In the genomic region with DNA sequence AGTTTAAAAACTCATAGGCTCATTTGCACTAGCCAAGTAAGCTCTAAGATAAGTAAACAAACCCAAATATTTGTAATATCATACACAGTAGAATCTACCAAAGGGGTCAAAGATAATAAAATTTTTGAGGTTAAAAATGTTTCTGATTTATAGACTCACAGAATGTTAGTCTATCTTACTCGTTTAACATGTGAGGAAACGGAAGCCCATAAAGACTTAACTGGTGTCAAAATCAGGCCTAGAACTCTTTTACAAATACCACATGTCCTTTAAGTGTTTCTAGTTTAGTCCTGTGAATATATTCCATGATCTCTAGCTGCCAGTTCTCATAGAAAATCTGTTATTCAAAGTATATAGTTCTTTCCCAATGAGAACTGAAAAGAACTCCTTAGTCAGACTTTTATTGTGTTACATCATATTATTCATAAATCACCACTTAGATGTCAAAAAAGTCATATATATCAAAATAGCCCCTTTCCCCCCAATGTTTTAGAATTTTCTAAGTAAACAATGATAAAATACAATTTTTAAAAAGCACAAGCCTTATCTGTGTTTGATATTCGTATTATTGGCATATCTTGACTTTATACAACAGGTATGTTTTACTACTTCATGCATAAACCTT, we compare ENCODE assay signal across 1 cellular context.
TF ChIP-seq lines count a peak whose summit lies in the region.

No MANE protein-coding gene starts in this region.

TF ChIP-seq in SK-N-SH treated with all-trans-retinoic acid at 6 μM for 48 hours, 23 proteins besides CTCF, POLR2A, EP300 and RAD21:
- TF ChIP-seq ESRRG (CRISPR knock-in tag; IDR thresholded peaks at IDR 0.05) = no peak
- no peak for TF ChIP-seq ZFP3 (CRISPR knock-in tag; IDR thresholded peaks at IDR 0.05)
- TF ChIP-seq RARB (CRISPR knock-in tag; IDR thresholded peaks at IDR 0.05) = no peak
- no peak for TF ChIP-seq GLIS3 (CRISPR knock-in tag; IDR thresholded peaks at IDR 0.05)
- TF ChIP-seq OSR1 (CRISPR knock-in tag; IDR thresholded peaks at IDR 0.05) = no peak
- no peak for TF ChIP-seq ZNF70 (CRISPR knock-in tag; IDR thresholded peaks at IDR 0.05)
- TF ChIP-seq ISL1 (CRISPR knock-in tag; IDR thresholded peaks at IDR 0.05) = no peak
- no peak for TF ChIP-seq CSDC2 (CRISPR knock-in tag; IDR thresholded peaks at IDR 0.05)
- no peak for TF ChIP-seq PPARA (CRISPR knock-in tag; IDR thresholded peaks at IDR 0.05; ENCODE audit: borderline replicate concordance)
- no peak for TF ChIP-seq TCF4 (CRISPR knock-in tag; IDR thresholded peaks at IDR 0.05; ENCODE audit: borderline replicate concordance)
- TF ChIP-seq BACH2 (CRISPR knock-in tag; IDR thresholded peaks at IDR 0.05; ENCODE audit: borderline replicate concordance) = no peak
- TF ChIP-seq, protein P1, sequence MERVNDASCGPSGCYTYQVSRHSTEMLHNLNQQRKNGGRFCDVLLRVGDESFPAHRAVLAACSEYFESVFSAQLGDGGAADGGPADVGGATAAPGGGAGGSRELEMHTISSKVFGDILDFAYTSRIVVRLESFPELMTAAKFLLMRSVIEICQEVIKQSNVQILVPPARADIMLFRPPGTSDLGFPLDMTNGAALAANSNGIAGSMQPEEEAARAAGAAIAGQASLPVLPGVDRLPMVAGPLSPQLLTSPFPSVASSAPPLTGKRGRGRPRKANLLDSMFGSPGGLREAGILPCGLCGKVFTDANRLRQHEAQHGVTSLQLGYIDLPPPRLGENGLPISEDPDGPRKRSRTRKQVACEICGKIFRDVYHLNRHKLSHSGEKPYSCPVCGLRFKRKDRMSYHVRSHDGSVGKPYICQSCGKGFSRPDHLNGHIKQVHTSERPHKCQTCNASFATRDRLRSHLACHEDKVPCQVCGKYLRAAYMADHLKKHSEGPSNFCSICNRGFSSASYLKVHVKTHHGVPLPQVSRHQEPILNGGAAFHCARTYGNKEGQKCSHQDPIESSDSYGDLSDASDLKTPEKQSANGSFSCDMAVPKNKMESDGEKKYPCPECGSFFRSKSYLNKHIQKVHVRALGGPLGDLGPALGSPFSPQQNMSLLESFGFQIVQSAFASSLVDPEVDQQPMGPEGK (CRISPR knock-in tag; IDR thresholded peaks at IDR 0.05; ENCODE audit: borderline replicate concordance) = no peak
- TF ChIP-seq ZFP30 (CRISPR knock-in tag; IDR thresholded peaks at IDR 0.05) = no peak
- TF ChIP-seq, protein P2, sequence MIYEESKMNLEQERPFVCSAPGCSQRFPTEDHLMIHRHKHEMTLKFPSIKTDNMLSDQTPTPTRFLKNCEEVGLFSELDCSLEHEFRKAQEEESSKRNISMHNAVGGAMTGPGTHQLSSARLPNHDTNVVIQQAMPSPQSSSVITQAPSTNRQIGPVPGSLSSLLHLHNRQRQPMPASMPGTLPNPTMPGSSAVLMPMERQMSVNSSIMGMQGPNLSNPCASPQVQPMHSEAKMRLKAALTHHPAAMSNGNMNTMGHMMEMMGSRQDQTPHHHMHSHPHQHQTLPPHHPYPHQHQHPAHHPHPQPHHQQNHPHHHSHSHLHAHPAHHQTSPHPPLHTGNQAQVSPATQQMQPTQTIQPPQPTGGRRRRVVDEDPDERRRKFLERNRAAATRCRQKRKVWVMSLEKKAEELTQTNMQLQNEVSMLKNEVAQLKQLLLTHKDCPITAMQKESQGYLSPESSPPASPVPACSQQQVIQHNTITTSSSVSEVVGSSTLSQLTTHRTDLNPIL (CRISPR knock-in tag; IDR thresholded peaks at IDR 0.05; ENCODE audit: low read depth) = no peak
- TF ChIP-seq, protein P3, sequence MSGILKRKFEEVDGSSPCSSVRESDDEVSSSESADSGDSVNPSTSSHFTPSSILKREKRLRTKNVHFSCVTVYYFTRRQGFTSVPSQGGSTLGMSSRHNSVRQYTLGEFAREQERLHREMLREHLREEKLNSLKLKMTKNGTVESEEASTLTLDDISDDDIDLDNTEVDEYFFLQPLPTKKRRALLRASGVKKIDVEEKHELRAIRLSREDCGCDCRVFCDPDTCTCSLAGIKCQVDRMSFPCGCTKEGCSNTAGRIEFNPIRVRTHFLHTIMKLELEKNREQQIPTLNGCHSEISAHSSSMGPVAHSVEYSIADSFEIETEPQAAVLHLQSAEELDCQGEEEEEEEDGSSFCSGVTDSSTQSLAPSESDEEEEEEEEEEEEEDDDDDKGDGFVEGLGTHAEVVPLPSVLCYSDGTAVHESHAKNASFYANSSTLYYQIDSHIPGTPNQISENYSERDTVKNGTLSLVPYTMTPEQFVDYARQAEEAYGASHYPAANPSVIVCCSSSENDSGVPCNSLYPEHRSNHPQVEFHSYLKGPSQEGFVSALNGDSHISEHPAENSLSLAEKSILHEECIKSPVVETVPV (CRISPR knock-in tag; IDR thresholded peaks at IDR 0.05) = no peak
TF ChIP-seq in SK-N-SH treated with all-trans-retinoic acid at 6 μM for 48 hours: peak in this region for 0.
